Comparison of ENCODE assay signal across 10 cellular contexts in genomic region chr5:173789031-173789920, GRCh38.
DNase-seq lines count a peak whose midpoint lies in the region; ATAC-seq and TF ChIP-seq lines count a peak whose summit lies in the region.
"Had no signal": no experiment of that assay in that cellular context is flagged by ENCODE, and none has a peak within 500 bp of the region (broad histone marks: within the 10 kb centered on the region; RNA-seq: fewer than 3 reads in every experiment).

No MANE protein-coding gene starts in this region.

- H2AFZ ChIP-seq in osteoblast (ENCODE audit: low read length), result no peak overlapping the region

- no peaks in the 10 kb centered on the region for H4K20me1 ChIP-seq in osteoblast (ENCODE audit: insufficient read depth, low read length)

- ATAC-seq in GM21528 (IDR thresholded peaks at IDR 0.05; ENCODE audit: low FRiP score, unreplicated experiment), result no peak
- no peak for ATAC-seq in Right ventricle myocardium inferior

- no peaks in the 10 kb centered on the region for H3K79me2 ChIP-seq in osteoblast (ENCODE audit: insufficient read depth, low read length)

- H3K27me3 ChIP-seq in osteoblast (ENCODE audit: insufficient read depth, low read length), result no peaks in the 10 kb centered on the region

- intact Hi-C loops in Right ventricle myocardium inferior (cut with DNase I), result no loop called here

- H3K4me3 ChIP-seq in GM12865 (ENCODE audit: low read depth, low read length) (no peak overlapping the region), osteoblast (ENCODE audit: insufficient read depth, low read length) (no peak overlapping the region)

- no peaks in the 10 kb centered on the region for H3K36me3 ChIP-seq in osteoblast (ENCODE audit: insufficient read depth, low read length)

- H3K4me1 ChIP-seq in osteoblast (ENCODE audit: insufficient read depth, low read length), result peaks cover 20% of the 10 kb centered on the region

- peak overlapping the region; percentile 49 for H3K27ac ChIP-seq in osteoblast (ENCODE audit: low read depth, low read length)

- peak overlapping the region; percentile 21 for H3K4me2 ChIP-seq in osteoblast (ENCODE audit: insufficient read depth, low read length)

- TF ChIP-seq CTCF in GM12865 (IDR thresholded peaks at IDR 0.05; ENCODE audit: insufficient read depth, low read depth, low read length, missing control alignments) (no peak), osteoblast (IDR thresholded peaks at IDR 0.05; ENCODE audit: extremely low read depth, low read depth, low read length) (no peak), GM10266 (IDR thresholded peaks at IDR 0.05; ENCODE audit: control insufficient read depth, insufficient read depth, low read depth, missing control alignments) (no peak)

- DNase-seq in GM12865 (ENCODE audit: low read depth) (peak; percentile 59), HPDE6-E6E7 (ENCODE audit: extremely low spot score) (peak; percentile 79), astrocyte of the hippocampus (ENCODE audit: low read depth, low spot score) (peak; percentile 81), osteoblast (ENCODE audit: insufficient read length, low spot score, missing footprints) (peak; percentile 92), GM10266 (ENCODE audit: extremely low spot score) (no peak), mucosa of gallbladder (ENCODE audit: low spot score) (no peak), Right ventricle myocardium inferior (ENCODE audit: missing footprints) (no peak)
- DNase-seq: activated gamma-delta T cell, NCI-H2029 had no signal

- no peaks in the 10 kb centered on the region for H3K9me3 ChIP-seq in osteoblast (ENCODE audit: low read depth, low read length)

Comparison
In these comparisons a context has a peak if more than half of its experiments do, and no peak if none do; other contexts are left out.
1. DNase-seq: peak in GM12865 (single experiment), HPDE6-E6E7 (single experiment), astrocyte of the hippocampus (single experiment) and osteoblast (single experiment); none in GM10266 (single experiment), mucosa of gallbladder (single experiment) and Right ventricle myocardium inferior (single experiment).